In the genomic region with DNA sequence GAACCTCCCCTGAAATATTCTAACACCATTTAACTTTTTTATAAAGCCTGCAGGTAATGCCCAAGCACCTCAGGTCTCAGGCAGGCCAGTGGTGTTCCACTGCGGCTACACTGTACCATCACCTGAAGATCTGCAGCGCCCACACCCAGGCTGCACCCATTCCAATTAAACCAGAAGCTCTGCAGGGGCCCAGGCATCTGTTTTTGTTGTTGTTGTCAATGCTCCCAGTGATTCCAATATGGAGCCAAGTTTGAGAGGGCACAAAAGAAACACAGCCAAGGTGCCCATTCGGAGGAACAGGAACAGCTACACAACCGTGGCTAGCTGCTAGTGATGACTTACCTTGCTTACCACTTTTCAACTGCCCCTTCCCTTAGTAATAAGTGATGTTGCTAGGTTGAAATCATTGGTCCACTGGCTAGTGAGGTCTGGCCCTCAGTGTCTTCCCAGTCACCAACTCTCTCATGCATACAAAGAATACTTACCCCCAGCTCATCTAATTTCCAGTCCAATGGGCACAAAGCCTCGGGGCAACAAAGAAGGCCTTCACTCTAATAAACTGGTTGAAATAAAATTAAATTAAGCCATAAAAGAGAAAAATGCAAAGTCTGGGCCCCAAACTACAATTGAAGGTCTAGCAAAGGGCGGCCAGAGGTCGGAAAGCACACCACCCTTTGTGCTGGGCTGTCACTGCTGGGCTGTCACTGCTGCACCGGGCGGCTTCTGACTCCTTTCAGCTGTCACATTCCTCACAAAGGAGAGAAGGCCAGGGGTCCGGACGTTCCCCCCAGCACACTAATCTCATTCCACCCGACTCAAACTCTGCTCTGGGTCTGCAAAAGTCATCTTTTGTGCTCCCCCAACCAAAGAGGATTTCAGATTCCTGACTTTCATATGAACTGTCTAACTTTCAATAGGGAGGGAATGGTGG, we compare ENCODE assay signal across 28 cellular contexts. TPM values are rescaled to one million over a fixed set of nuclear protein-coding genes. Genes with fewer than 3 reads are reported as not detected.
A peak's percentile ranks its signal among the peaks of the same experiment; 100 is the strongest.
DNase-seq lines count a peak whose midpoint lies in the region; ATAC-seq and TF ChIP-seq lines count a peak whose summit lies in the region.
"Had no signal": no experiment of that assay in that cellular context is flagged by ENCODE, and none has a peak within 500 bp of the region (broad histone marks: within the 10 kb centered on the region; RNA-seq: fewer than 3 reads in every experiment).

No MANE protein-coding gene starts in this region.

- H3K27me3 ChIP-seq in heart right ventricle (no peaks in the 10 kb centered on the region), osteoblast (ENCODE audit: insufficient read depth, low read length) (no peaks in the 10 kb centered on the region)
- H3K27me3 ChIP-seq: esophagus squamous epithelium, hepatocyte, sigmoid colon had no signal

- H3K79me2 ChIP-seq in osteoblast (ENCODE audit: insufficient read depth, low read length): no peaks in the 10 kb centered on the region

- TF ChIP-seq CTCF in heart right ventricle (IDR thresholded peaks at IDR 0.05) (no peak), osteoblast (IDR thresholded peaks at IDR 0.05; ENCODE audit: extremely low read depth, low read depth, low read length) (no peak)

- H3K36me3 ChIP-seq in heart right ventricle (no peaks in the 10 kb centered on the region), mesodermal cell (ENCODE audit: control insufficient read depth, insufficient read depth, low read length) (no peaks in the 10 kb centered on the region), osteoblast (ENCODE audit: insufficient read depth, low read length) (no peaks in the 10 kb centered on the region)
- H3K36me3 ChIP-seq: sigmoid colon, WERI-Rb-1 had no signal

- ATAC-seq in heart right ventricle (peak in 7 of 8 donors; percentile 42 to 68 (median 61)), HG03139 (IDR thresholded peaks at IDR 0.05; ENCODE audit: unreplicated experiment) (no peak)
- ATAC-seq: mucosa of descending colon had no signal

- H3K4me3 ChIP-seq in heart right ventricle (peak overlapping the region in 1 of 10 donors; percentile 20), mesodermal cell (ENCODE audit: extremely low read depth, insufficient read depth, low read length, poor library complexity, severe bottlenecking) (no peak overlapping the region), osteoblast (ENCODE audit: insufficient read depth, low read length) (no peak overlapping the region)
- H3K4me3 ChIP-seq: esophagus squamous epithelium, hepatocyte, mucosa of descending colon, sigmoid colon had no signal

- TF ChIP-seq POLR2A in erythroblast (IDR thresholded peaks at IDR 0.05; ENCODE audit: low read length): no peak

- DNase-seq in DMS 273 (lab: John Stamatoyannopoulos, UW; ENCODE audit: unreplicated experiment) (peak; percentile 16), DMS 273 treated with DMSO at 0.1 percent for 48 hours (lab: John Stamatoyannopoulos, UW) (no peak), heart right ventricle (peak in 1 of 2 donors; percentile 40), LoVo (ENCODE audit: low spot score) (no peak), osteoblast (ENCODE audit: insufficient read length, low spot score, missing footprints) (no peak), erythroblast (lab: John Stamatoyannopoulos, UW) (no peak)
- DNase-seq: activated CD4-positive, alpha-beta T cell treated with anti-CD3 and anti-CD28 coated beads, Interleukin-2, amount 10 ng/mL, durations not matched to agents 24 days and 14 days; activated gamma-delta T cell treated with Interleukin-2 at 50 U/mL for 16 hours; activated T-cell treated with anti-CD3 and anti-CD28 coated beads, Interleukin-2, amount 50 U/mL, for 1 hour; CD4-positive, CD25-positive, alpha-beta regulatory T cell; DMS153; effector memory CD4-positive, alpha-beta T cell; esophagus squamous epithelium; foreskin melanocyte; mucosa of descending colon; NCI-H1105 treated with DMSO at 0.1 percent for 48 hours; NCI-H1930; NCI-H526 treated with DMSO at 0.1 percent for 48 hours; posterior cingulate gyrus; sigmoid colon; stimulated activated CD4-positive, alpha-beta T cell treated with anti-CD3 and anti-CD28 coated beads, Interleukin-15, amount 100 ng/mL, for 24 hours; stimulated activated naive CD4-positive, alpha-beta T cell treated with Interleukin-2 at 50 U/mL for 16 hours; T1000; WERI-Rb-1 had no signal

- H3K9me3 ChIP-seq in heart right ventricle: no peaks in the 10 kb centered on the region
- no peaks in the 10 kb centered on the region for H3K9me3 ChIP-seq in mesodermal cell (ENCODE audit: control insufficient read depth, low read length)
- no peaks in the 10 kb centered on the region for H3K9me3 ChIP-seq in osteoblast (ENCODE audit: low read depth, low read length)
- H3K9me3 ChIP-seq: esophagus squamous epithelium, mucosa of descending colon, sigmoid colon had no signal

- H3K4me2 ChIP-seq in osteoblast (ENCODE audit: insufficient read depth, low read length): no peak overlapping the region
- H3K4me2 ChIP-seq: hepatocyte had no signal

- no peak overlapping the region for H2AFZ ChIP-seq in osteoblast (ENCODE audit: low read length)
- H2AFZ ChIP-seq: hepatocyte had no signal

- intact Hi-C loops in heart right ventricle (cut with DNase I): loop anchor here in 2 of 10 donors (5.0 kb wide), 1 partner anchor 32 kb away; no protein-coding TSS in a partner anchor

- peak overlapping the region in 9 of 10 donors; percentile 42 to 83 (median 70) for H3K27ac ChIP-seq in heart right ventricle
- peak overlapping the region; percentile 48 for H3K27ac ChIP-seq in mesodermal cell (ENCODE audit: low read depth, low read length, severe bottlenecking)
- H3K27ac ChIP-seq in osteoblast (ENCODE audit: low read depth, low read length): no peak overlapping the region
- H3K27ac ChIP-seq: 22Rv1, esophagus squamous epithelium, hepatocyte, sigmoid colon, WERI-Rb-1 had no signal

- H4K20me1 ChIP-seq in osteoblast (ENCODE audit: insufficient read depth, low read length): no peaks in the 10 kb centered on the region

- WGBS in heart right ventricle, 2 donors: 63 to 64% methylated on average over 12 of the region's 12 CpGs
- 75 to 81% methylated on average over 5 to 6 of the region's 12 CpGs for WGBS in mesodermal cell (ENCODE audit: insufficient coverage in 2 of 2), 2 experiments

- H3K4me1 ChIP-seq in heart right ventricle: peaks cover 9 to 96% (median 67%) of the 10 kb centered on the region in 9 donors
- peaks cover 72% of the 10 kb centered on the region for H3K4me1 ChIP-seq in mesodermal cell (ENCODE audit: control insufficient read depth, insufficient read depth, low read length, poor library complexity, severe bottlenecking)
- no peaks in the 10 kb centered on the region for H3K4me1 ChIP-seq in osteoblast (ENCODE audit: insufficient read depth, low read length)

RNA-seq across cellular contexts. Expression of gene SIPA1L2, which starts 34.9 kb away (rescaled TPM):
- total RNA-seq in heart right ventricle (100 to 1,000 TPM in 5 of 10 donors, 10 to 100 TPM in 5; 64.9 to 141 (median 101) TPM), osteoblast (6.9 and 8.0 TPM in 2 replicates)
- polyA plus RNA-seq in heart right ventricle: 10 to 100 TPM; 20.3 to 39.3 TPM
- polyA plus RNA-seq in mesodermal cell (2013, experiment 1 of 2): 69.3 TPM
- 74.6 TPM for polyA plus RNA-seq in mesodermal cell (2013, experiment 2 of 2)
- polyA plus RNA-seq: CD4-positive, CD25-positive, alpha-beta regulatory T cell had no signal
